ENCODE assay signal across 19 cellular contexts in genomic region chr1:68460935-68461334, GRCh38. TPM values are rescaled to one million over a fixed set of nuclear protein-coding genes. Genes with fewer than 3 reads are reported as not detected.
DNase-seq lines count a peak whose midpoint lies in the region; ATAC-seq and TF ChIP-seq lines count a peak whose summit lies in the region.
"Had no signal": no experiment of that assay in that cellular context is flagged by ENCODE, and none has a peak within 500 bp of the region (broad histone marks: within the 10 kb centered on the region; RNA-seq: fewer than 3 reads in every experiment).

No MANE protein-coding gene starts in this region.

- ATAC-seq in mucosa of descending colon (no peak), GM21390 (IDR thresholded peaks at IDR 0.05; ENCODE audit: unreplicated experiment) (no peak)
- no peak for ATAC-seq in stimulated activated effector memory CD8-positive, alpha-beta T cell treated with anti-CD3 and anti-CD28 coated beads, Interleukin-12 subunit alpha, Interleukin-12 subunit beta, amount 100 ng/mL, for 72 hours
- ATAC-seq: GM12878, GM23338, HCT116 had no signal

- H3K4me3 Mint-ChIP-seq in stimulated activated effector memory CD8-positive, alpha-beta T cell treated with anti-CD3 and anti-CD28 coated beads, Interleukin-12 subunit alpha, Interleukin-12 subunit beta, amount 100 ng/mL, for 72 hours, result no peak overlapping the region
- H3K4me3 Mint-ChIP-seq: B cell; CD4-positive, alpha-beta T cell; CD8-positive, alpha-beta memory T cell; GM23338; H9 had no signal

- H3K36me3 ChIP-seq in mucosa of descending colon (ENCODE audit: low read depth), result no peaks in the 10 kb centered on the region
- H3K36me3 ChIP-seq: BLaER1 had no signal

- intact Hi-C loops in mucosa of descending colon (cut with DNase I, micrococcal nuclease), result no loop called here

- TF ChIP-seq CTCF in epithelial cell of esophagus (IDR thresholded peaks at IDR 0.05; ENCODE audit: insufficient read depth, low read depth, low read length, missing control alignments) (no peak), mucosa of descending colon (IDR thresholded peaks at IDR 0.05) (no peak)

- no peaks in the 10 kb centered on the region for H3K4me1 Mint-ChIP-seq in stimulated activated effector memory CD8-positive, alpha-beta T cell treated with anti-CD3 and anti-CD28 coated beads, Interleukin-12 subunit alpha, Interleukin-12 subunit beta, amount 100 ng/mL, for 72 hours
- H3K4me1 Mint-ChIP-seq: B cell; CD8-positive, alpha-beta memory T cell had no signal

- H3K4me1 ChIP-seq in mucosa of descending colon (ENCODE audit: low read depth), result no peaks in the 10 kb centered on the region
- H3K4me1 ChIP-seq: BLaER1 had no signal

- no peaks in the 10 kb centered on the region for H3K36me3 Mint-ChIP-seq in stimulated activated effector memory CD8-positive, alpha-beta T cell treated with anti-CD3 and anti-CD28 coated beads, Interleukin-12 subunit alpha, Interleukin-12 subunit beta, amount 100 ng/mL, for 72 hours
- H3K36me3 Mint-ChIP-seq: CD8-positive, alpha-beta memory T cell had no signal

- H3K9me3 Mint-ChIP-seq in stimulated activated effector memory CD8-positive, alpha-beta T cell treated with anti-CD3 and anti-CD28 coated beads, Interleukin-12 subunit alpha, Interleukin-12 subunit beta, amount 100 ng/mL, for 72 hours, result peaks cover 13% of the 10 kb centered on the region

- H3K9me3 ChIP-seq in mucosa of descending colon, result no peaks in the 10 kb centered on the region
- H3K9me3 ChIP-seq: BLaER1 had no signal

- no peak overlapping the region for H3K4me3 ChIP-seq in epithelial cell of esophagus (ENCODE audit: low read length)
- no peak overlapping the region for H3K4me3 ChIP-seq in mucosa of descending colon
- H3K4me3 ChIP-seq: BLaER1, GM12878, GM23338 had no signal

- H3K27ac Mint-ChIP-seq in stimulated activated effector memory CD8-positive, alpha-beta T cell treated with anti-CD3 and anti-CD28 coated beads, Interleukin-12 subunit alpha, Interleukin-12 subunit beta, amount 100 ng/mL, for 72 hours, result no peak overlapping the region
- H3K27ac Mint-ChIP-seq: B cell; CD4-positive, alpha-beta T cell; CD8-positive, alpha-beta memory T cell; GM23338; H9 had no signal

- DNase-seq in SKM-1 treated with dmso at 0.1 percent for 144 hours (lab: John Stamatoyannopoulos, UW; ENCODE audit: unreplicated experiment) (peak; percentile 12), SKM-1 (lab: John Stamatoyannopoulos, UW; ENCODE audit: unreplicated experiment) (no peak), NCI-H82 treated with DMSO at 0.1 percent for 48 hours (lab: John Stamatoyannopoulos, UW; ENCODE audit: unreplicated experiment) (peak; percentile 89), epithelial cell of esophagus (ENCODE audit: low read depth) (peak; percentile 13), mucosa of descending colon (no peak)
- no peak for DNase-seq in stimulated activated effector memory CD8-positive, alpha-beta T cell treated with anti-CD3 and anti-CD28 coated beads, Interleukin-12 subunit alpha, Interleukin-12 subunit beta, amount 100 ng/mL, for 72 hours (ENCODE audit: low spot score in 2 of 2)
- DNase-seq: CD4-positive, alpha-beta T cell; CD8-positive, alpha-beta memory T cell; DMS 273 treated with DMSO at 0.1 percent for 48 hours; DMS79; EL; GDM1; H9 had no signal

RNA-seq across cellular contexts. Expression of gene RPE65, which starts 11.2 kb away (rescaled TPM):
- total RNA-seq in mucosa of descending colon, result not detected
- total RNA-seq: B cell; CD4-positive, alpha-beta T cell; CD8-positive, alpha-beta memory T cell; GM12878; GM23338; H9 had no signal

RNA-seq across cellular contexts. Expression of gene DEPDC1, which starts 35.9 kb away (rescaled TPM):
- total RNA-seq in mucosa of descending colon, result 1 to 10 TPM; 1.9 to 9.2 (median 2.5) TPM
- total RNA-seq: CD4-positive, alpha-beta T cell had no signal

Comparison
In these comparisons a context has a peak if more than half of its experiments do, and no peak if none do; other contexts are left out.
1. DNase-seq: peak in SKM-1 treated with dmso at 0.1 percent for 144 hours (single experiment), NCI-H82 treated with DMSO at 0.1 percent for 48 hours (single experiment) and epithelial cell of esophagus (single experiment); none in SKM-1 (single experiment), mucosa of descending colon (0 of 3) and stimulated activated effector memory CD8-positive, alpha-beta T cell treated with anti-CD3 and anti-CD28 coated beads, Interleukin-12 subunit alpha, Interleukin-12 subunit beta, amount 100 ng/mL, for 72 hours (0 of 2).